Comparison of ENCODE assay signal across 1 cellular context in the genomic region with DNA sequence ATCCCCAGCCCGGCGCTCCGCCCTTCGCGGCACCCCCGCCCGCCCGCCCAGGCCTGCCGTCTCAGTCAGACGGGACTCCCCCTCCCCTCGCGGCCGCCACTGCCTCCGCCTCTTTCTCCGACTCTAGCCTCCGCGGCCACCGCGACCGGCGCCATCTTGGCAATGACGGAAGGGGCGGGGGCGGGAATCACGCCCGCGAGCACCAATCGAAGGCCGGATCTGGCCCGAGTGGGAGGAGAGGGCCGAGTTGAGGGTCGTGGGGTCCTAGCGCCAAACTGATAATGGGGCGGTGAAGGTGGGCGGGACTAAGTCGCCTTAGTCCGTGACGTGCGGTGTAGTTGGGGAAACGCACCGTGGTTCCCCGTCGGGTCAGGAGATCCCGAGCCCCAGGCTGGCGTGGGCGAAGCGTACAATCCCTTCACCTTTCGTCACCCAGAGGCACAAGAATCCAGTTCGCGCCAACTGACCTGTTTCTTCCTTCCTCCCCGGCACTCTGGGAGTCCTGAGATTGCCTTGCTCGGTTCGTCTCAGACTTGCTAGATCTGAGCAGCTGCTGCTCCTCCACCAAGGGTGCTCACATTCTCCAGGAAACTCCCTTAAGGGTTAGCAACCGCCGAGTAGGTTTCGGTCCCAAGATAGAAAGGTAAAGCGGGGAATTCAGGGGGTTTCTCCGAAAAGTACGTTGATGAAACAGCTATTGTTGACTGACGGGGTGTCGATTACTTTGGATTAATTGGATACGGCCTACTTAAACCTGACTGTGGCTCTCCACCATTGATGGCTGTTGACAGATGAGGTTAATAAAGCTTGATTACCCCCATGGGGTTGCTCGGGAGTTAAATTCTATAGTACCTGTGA.
TF ChIP-seq lines count a peak whose summit lies in the region.

A gene (minus strand): TSS at position 164 of the 858 bp plus-strand sequence. CDS start 35,843 bp downstream, outside the sequence.

TF ChIP-seq in HepG2, 621 proteins besides CTCF, POLR2A, EP300 and RAD21 (continued from another document and continues in another):
- TF ChIP-seq, protein P1, sequence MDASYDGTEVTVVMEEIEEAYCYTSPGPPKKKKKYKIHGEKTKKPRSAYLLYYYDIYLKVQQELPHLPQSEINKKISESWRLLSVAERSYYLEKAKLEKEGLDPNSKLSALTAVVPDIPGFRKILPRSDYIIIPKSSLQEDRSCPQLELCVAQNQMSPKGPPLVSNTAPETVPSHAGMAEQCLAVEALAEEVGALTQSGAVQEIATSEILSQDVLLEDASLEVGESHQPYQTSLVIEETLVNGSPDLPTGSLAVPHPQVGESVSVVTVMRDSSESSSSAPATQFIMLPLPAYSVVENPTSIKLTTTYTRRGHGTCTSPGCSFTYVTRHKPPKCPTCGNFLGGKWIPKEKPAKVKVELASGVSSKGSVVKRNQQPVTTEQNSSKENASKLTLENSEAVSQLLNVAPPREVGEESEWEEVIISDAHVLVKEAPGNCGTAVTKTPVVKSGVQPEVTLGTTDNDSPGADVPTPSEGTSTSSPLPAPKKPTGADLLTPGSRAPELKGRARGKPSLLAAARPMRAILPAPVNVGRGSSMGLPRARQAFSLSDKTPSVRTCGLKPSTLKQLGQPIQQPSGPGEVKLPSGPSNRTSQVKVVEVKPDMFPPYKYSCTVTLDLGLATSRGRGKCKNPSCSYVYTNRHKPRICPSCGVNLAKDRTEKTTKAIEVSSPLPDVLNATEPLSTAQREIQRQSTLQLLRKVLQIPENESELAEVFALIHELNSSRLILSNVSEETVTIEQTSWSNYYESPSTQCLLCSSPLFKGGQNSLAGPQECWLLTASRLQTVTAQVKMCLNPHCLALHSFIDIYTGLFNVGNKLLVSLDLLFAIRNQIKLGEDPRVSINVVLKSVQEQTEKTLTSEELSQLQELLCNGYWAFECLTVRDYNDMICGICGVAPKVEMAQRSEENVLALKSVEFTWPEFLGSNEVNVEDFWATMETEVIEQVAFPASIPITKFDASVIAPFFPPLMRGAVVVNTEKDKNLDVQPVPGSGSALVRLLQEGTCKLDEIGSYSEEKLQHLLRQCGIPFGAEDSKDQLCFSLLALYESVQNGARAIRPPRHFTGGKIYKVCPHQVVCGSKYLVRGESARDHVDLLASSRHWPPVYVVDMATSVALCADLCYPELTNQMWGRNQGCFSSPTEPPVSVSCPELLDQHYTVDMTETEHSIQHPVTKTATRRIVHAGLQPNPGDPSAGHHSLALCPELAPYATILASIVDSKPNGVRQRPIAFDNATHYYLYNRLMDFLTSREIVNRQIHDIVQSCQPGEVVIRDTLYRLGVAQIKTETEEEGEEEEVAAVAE (CRISPR knock-in tag; IDR thresholded peaks at IDR 0.05; ENCODE audit: borderline replicate concordance), result peak; percentile 63; the same call in 1 of the 2 replicates
- peak; percentile 79; the same call in 1 of the 2 replicates for TF ChIP-seq MAZ (IDR thresholded peaks at IDR 0.05; ENCODE audit: borderline replicate concordance, low read depth, low read length)
- peak; percentile 82; the same call in 1 of the 2 replicates for TF ChIP-seq MAZ (CRISPR knock-in tag; IDR thresholded peaks at IDR 0.05; ENCODE audit: low read depth)
- TF ChIP-seq SKI (IDR thresholded peaks at IDR 0.05; ENCODE audit: partially characterized antibody), result peak; percentile 62
- TF ChIP-seq, protein P2, sequence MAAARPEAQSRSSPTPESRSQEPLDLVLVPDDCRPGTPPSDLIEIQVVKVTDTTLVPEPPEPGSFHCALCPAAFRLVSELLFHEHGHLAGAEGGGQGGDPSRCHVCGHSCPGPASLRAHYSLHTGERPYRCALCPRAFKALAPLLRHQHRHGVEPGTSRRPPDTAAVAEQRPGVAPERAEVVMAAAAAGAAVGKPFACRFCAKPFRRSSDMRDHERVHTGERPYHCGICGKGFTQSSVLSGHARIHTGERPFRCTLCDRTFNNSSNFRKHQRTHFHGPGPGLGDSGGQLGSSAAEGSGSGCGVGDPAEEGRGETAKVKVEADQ (CRISPR knock-in tag; IDR thresholded peaks at IDR 0.05; ENCODE audit: borderline replicate concordance), result peak; percentile 81
- peak; percentile 67; the same call in 1 of the 2 replicates for TF ChIP-seq HOXD1 (CRISPR knock-in tag; IDR thresholded peaks at IDR 0.05)
- TF ChIP-seq MXI1 (IDR thresholded peaks at IDR 0.05; ENCODE audit: borderline replicate concordance, low read depth, low read length), result peak; percentile 39; the same call in 1 of the 3 replicates
- peak; percentile 89 for TF ChIP-seq TAF1 (CRISPR knock-in tag; IDR thresholded peaks at IDR 0.05)
- TF ChIP-seq ZFP90 (CRISPR knock-in tag; IDR thresholded peaks at IDR 0.05; ENCODE audit: borderline replicate concordance), result 0 out of 2 replicates have a peak, but pooled peaks have one; percentile 48
- TF ChIP-seq ZNF264 (CRISPR knock-in tag; IDR thresholded peaks at IDR 0.05), result peak; percentile 75; the same call in 1 of the 2 replicates
- peak; percentile 55; the same call in 1 of the 2 replicates for TF ChIP-seq ZMYM2 (CRISPR knock-in tag; IDR thresholded peaks at IDR 0.05)
- TF ChIP-seq FOXA3 (CRISPR knock-in tag; IDR thresholded peaks at IDR 0.05), result peak; percentile 58; the same call in 1 of the 2 replicates
- peak; percentile 86; the same call in 1 of the 2 replicates for TF ChIP-seq ZNF34 (CRISPR knock-in tag; IDR thresholded peaks at IDR 0.05; ENCODE audit: borderline replicate concordance)
- peak; percentile 77; the same call in 1 of the 2 replicates for TF ChIP-seq ZNF567 (CRISPR knock-in tag; IDR thresholded peaks at IDR 0.05; ENCODE audit: borderline replicate concordance)
- TF ChIP-seq, protein P3, sequence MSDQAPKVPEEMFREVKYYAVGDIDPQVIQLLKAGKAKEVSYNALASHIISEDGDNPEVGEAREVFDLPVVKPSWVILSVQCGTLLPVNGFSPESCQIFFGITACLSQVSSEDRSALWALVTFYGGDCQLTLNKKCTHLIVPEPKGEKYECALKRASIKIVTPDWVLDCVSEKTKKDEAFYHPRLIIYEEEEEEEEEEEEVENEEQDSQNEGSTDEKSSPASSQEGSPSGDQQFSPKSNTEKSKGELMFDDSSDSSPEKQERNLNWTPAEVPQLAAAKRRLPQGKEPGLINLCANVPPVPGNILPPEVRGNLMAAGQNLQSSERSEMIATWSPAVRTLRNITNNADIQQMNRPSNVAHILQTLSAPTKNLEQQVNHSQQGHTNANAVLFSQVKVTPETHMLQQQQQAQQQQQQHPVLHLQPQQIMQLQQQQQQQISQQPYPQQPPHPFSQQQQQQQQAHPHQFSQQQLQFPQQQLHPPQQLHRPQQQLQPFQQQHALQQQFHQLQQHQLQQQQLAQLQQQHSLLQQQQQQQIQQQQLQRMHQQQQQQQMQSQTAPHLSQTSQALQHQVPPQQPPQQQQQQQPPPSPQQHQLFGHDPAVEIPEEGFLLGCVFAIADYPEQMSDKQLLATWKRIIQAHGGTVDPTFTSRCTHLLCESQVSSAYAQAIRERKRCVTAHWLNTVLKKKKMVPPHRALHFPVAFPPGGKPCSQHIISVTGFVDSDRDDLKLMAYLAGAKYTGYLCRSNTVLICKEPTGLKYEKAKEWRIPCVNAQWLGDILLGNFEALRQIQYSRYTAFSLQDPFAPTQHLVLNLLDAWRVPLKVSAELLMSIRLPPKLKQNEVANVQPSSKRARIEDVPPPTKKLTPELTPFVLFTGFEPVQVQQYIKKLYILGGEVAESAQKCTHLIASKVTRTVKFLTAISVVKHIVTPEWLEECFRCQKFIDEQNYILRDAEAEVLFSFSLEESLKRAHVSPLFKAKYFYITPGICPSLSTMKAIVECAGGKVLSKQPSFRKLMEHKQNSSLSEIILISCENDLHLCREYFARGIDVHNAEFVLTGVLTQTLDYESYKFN (CRISPR knock-in tag; conservative IDR thresholded peaks at IDR 0.05), result peak; percentile 44
- TF ChIP-seq TMF1 (CRISPR knock-in tag; IDR thresholded peaks at IDR 0.05; ENCODE audit: low read depth), result peak; percentile 56; the same call in 1 of the 2 replicates
- peak; percentile 77 for TF ChIP-seq POLR2G (IDR thresholded peaks at IDR 0.05; ENCODE audit: low read depth, low read length)
- TF ChIP-seq, protein P4, sequence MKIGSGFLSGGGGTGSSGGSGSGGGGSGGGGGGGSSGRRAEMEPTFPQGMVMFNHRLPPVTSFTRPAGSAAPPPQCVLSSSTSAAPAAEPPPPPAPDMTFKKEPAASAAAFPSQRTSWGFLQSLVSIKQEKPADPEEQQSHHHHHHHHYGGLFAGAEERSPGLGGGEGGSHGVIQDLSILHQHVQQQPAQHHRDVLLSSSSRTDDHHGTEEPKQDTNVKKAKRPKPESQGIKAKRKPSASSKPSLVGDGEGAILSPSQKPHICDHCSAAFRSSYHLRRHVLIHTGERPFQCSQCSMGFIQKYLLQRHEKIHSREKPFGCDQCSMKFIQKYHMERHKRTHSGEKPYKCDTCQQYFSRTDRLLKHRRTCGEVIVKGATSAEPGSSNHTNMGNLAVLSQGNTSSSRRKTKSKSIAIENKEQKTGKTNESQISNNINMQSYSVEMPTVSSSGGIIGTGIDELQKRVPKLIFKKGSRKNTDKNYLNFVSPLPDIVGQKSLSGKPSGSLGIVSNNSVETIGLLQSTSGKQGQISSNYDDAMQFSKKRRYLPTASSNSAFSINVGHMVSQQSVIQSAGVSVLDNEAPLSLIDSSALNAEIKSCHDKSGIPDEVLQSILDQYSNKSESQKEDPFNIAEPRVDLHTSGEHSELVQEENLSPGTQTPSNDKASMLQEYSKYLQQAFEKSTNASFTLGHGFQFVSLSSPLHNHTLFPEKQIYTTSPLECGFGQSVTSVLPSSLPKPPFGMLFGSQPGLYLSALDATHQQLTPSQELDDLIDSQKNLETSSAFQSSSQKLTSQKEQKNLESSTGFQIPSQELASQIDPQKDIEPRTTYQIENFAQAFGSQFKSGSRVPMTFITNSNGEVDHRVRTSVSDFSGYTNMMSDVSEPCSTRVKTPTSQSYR (CRISPR knock-in tag; IDR thresholded peaks at IDR 0.05; ENCODE audit: borderline replicate concordance), result no peak
- TF ChIP-seq, protein P5, sequence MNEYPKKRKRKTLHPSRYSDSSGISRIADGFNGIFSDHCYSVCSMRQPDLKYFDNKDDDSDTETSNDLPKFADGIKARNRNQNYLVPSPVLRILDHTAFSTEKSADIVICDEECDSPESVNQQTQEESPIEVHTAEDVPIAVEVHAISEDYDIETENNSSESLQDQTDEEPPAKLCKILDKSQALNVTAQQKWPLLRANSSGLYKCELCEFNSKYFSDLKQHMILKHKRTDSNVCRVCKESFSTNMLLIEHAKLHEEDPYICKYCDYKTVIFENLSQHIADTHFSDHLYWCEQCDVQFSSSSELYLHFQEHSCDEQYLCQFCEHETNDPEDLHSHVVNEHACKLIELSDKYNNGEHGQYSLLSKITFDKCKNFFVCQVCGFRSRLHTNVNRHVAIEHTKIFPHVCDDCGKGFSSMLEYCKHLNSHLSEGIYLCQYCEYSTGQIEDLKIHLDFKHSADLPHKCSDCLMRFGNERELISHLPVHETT (CRISPR knock-in tag; conservative IDR thresholded peaks at IDR 0.05), result peak; percentile 77; the same call in 1 of the 2 replicates
- peak; percentile 71; the same call in 1 of the 2 replicates for TF ChIP-seq MIER3 (CRISPR knock-in tag; IDR thresholded peaks at IDR 0.05; ENCODE audit: borderline replicate concordance)
- peak; percentile 33; the same call in 1 of the 2 replicates for TF ChIP-seq JUND (CRISPR knock-in tag; IDR thresholded peaks at IDR 0.05)
- TF ChIP-seq, protein P6, sequence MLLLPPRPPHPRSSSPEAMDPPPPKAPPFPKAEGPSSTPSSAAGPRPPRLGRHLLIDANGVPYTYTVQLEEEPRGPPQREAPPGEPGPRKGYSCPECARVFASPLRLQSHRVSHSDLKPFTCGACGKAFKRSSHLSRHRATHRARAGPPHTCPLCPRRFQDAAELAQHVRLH (CRISPR knock-in tag; IDR thresholded peaks at IDR 0.05; ENCODE audit: borderline replicate concordance, low read depth), result peak; percentile 57; the same call in 1 of the 2 replicates
- peak; percentile 91 for TF ChIP-seq ZNF761 (CRISPR knock-in tag; conservative IDR thresholded peaks at IDR 0.05)
- peak; percentile 49; the same call in 1 of the 2 replicates for TF ChIP-seq SPEN (CRISPR knock-in tag; IDR thresholded peaks at IDR 0.05; ENCODE audit: low read depth)
- peak; percentile 76; the same call in 1 of the 2 replicates for TF ChIP-seq ZSCAN9 (CRISPR knock-in tag; IDR thresholded peaks at IDR 0.05; ENCODE audit: borderline replicate concordance)
- TF ChIP-seq ZNF556 (CRISPR knock-in tag; IDR thresholded peaks at IDR 0.05; ENCODE audit: borderline replicate concordance), result 0 out of 2 replicates have a peak, but pooled peaks have one; percentile 88
- TF ChIP-seq ZNF460 (CRISPR knock-in tag; IDR thresholded peaks at IDR 0.05; ENCODE audit: borderline replicate concordance), result peak; percentile 7; the same call in 1 of the 2 replicates
- TF ChIP-seq ZNF124 (CRISPR knock-in tag; IDR thresholded peaks at IDR 0.05), result no peak
- no peak for TF ChIP-seq NCOA5 (CRISPR knock-in tag; IDR thresholded peaks at IDR 0.05)
- TF ChIP-seq AKAP8 (CRISPR knock-in tag; IDR thresholded peaks at IDR 0.05), result 0 out of 2 replicates have a peak, but pooled peaks have one; percentile 62
- TF ChIP-seq, protein P7, sequence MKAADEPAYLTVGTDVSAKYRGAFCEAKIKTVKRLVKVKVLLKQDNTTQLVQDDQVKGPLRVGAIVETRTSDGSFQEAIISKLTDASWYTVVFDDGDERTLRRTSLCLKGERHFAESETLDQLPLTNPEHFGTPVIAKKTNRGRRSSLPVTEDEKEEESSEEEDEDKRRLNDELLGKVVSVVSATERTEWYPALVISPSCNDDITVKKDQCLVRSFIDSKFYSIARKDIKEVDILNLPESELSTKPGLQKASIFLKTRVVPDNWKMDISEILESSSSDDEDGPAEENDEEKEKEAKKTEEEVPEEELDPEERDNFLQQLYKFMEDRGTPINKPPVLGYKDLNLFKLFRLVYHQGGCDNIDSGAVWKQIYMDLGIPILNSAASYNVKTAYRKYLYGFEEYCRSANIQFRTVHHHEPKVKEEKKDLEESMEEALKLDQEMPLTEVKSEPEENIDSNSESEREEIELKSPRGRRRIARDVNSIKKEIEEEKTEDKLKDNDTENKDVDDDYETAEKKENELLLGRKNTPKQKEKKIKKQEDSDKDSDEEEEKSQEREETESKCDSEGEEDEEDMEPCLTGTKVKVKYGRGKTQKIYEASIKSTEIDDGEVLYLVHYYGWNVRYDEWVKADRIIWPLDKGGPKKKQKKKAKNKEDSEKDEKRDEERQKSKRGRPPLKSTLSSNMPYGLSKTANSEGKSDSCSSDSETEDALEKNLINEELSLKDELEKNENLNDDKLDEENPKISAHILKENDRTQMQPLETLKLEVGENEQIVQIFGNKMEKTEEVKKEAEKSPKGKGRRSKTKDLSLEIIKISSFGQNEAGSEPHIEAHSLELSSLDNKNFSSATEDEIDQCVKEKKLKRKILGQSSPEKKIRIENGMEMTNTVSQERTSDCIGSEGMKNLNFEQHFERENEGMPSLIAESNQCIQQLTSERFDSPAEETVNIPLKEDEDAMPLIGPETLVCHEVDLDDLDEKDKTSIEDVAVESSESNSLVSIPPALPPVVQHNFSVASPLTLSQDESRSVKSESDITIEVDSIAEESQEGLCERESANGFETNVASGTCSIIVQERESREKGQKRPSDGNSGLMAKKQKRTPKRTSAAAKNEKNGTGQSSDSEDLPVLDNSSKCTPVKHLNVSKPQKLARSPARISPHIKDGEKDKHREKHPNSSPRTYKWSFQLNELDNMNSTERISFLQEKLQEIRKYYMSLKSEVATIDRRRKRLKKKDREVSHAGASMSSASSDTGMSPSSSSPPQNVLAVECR (CRISPR knock-in tag; IDR thresholded peaks at IDR 0.05; ENCODE audit: borderline replicate concordance), result peak; percentile 13; the same call in 1 of the 2 replicates
